In the genomic region with DNA sequence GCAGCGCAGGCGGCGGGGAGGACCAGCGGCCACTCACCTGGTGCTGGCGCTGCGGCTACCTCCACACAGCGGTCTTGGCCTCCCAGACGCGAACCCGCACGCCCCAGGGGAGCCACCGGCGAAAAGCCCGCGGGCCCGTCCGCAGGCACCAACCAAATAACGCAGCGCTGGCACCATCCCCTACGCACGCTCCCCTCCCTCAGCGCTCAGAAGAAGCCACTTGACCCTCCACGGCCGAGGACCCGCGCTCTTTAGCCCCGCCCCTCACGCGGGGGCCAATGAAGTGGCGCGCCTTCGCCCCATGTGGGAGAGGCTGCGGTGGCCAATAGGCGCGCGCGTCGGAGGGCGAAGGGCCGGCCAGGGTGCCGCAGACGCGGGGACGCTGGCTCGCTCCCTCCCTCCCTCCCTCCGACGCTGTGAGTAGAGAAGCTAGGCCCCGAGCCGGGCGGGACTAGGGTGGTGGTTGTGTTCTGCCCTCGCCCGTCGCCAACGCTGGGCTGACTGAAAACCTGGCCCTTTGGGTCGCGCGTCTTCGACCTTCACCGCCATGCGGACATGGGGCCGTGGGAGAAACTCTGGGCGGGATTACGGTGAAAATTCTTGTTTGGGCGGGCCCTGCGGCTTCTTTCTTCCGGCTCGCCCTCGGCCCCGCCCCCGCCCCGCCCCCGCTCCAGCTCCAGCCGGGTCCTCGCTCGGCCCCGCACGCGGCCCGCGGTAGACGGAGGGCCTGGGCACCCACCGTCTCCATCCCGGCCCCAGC, we compare ENCODE assay signal across 8 cellular contexts. TPM values are rescaled to one million over a fixed set of nuclear protein-coding genes. Genes with fewer than 3 reads are reported as not detected.
DNase-seq lines count a peak whose midpoint lies in the region; ATAC-seq and TF ChIP-seq lines count a peak whose summit lies in the region.

TSS of gene DMAC2L (plus strand) at position 351 of the 760 bp plus-strand sequence. CDS start 9,164 bp downstream, outside the sequence.
TSS of gene L2HGDH (minus strand) at position 256 of the 760 bp plus-strand sequence. CDS start at position 177, 79 bp downstream.

- H3K4me3 Mint-ChIP-seq in activated T-helper 2 cell treated with anti-CD3 and anti-CD28 coated beads, Interferon-gamma antibody, Interleukin-2, Interleukin-4, amounts not matched to agents 10 μg/mL and 5 μg/mL and 100 μg/mL, durations not matched to agents 14 hours and 24 hours and 36 hours (ENCODE audit: low read depth) = peak within 1 kb of the TSS; percentile 91
- peak within 1 kb of the TSS; percentile 81 for H3K4me3 Mint-ChIP-seq in nephron progenitor cell
- peak within 1 kb of the TSS; percentile 91 to 98 for H3K4me3 Mint-ChIP-seq in stimulated activated naive CD8-positive, alpha-beta T cell treated with anti-CD3 and anti-CD28 coated beads, Interleukin-15, amount 100 ng/mL, for 72 hours

- H3K9me3 ChIP-seq in RWPE2 (ENCODE audit: severe bottlenecking) = no peaks in the 10 kb centered on the region

- peaks cover 7% of the 10 kb centered on the region for H3K4me1 ChIP-seq in RWPE2 (ENCODE audit: insufficient read depth, poor library complexity, severe bottlenecking)

- peak within 1 kb of the TSS; percentile 95 for H3K4me3 ChIP-seq in LNCaP clone FGC (ENCODE audit: low read depth, low read length)
- peak within 1 kb of the TSS; percentile 65 for H3K4me3 ChIP-seq in RWPE2 (ENCODE audit: severe bottlenecking)
- peak within 1 kb of the TSS; percentile 84 for H3K4me3 ChIP-seq in fibroblast of pulmonary artery (replicated peaks; ENCODE audit: low read depth, low read length)

- peaks cover 47% of the 10 kb centered on the region for H3K4me1 Mint-ChIP-seq in activated T-helper 2 cell treated with anti-CD3 and anti-CD28 coated beads, Interferon-gamma antibody, Interleukin-2, Interleukin-4, amounts not matched to agents 10 μg/mL and 5 μg/mL and 100 μg/mL, durations not matched to agents 14 hours and 24 hours and 36 hours (ENCODE audit: low read depth)
- peaks cover 21% of the 10 kb centered on the region for H3K4me1 Mint-ChIP-seq in nephron progenitor cell
- peaks cover 50% of the 10 kb centered on the region for H3K4me1 Mint-ChIP-seq in stimulated activated naive CD8-positive, alpha-beta T cell treated with anti-CD3 and anti-CD28 coated beads, Interleukin-15, amount 100 ng/mL, for 72 hours

- H3K27me3 ChIP-seq in RWPE2 (ENCODE audit: insufficient read depth, poor library complexity, severe bottlenecking) = no peaks in the 10 kb centered on the region

- H3K27ac Mint-ChIP-seq in activated T-helper 2 cell treated with anti-CD3 and anti-CD28 coated beads, Interferon-gamma antibody, Interleukin-2, Interleukin-4, amounts not matched to agents 10 μg/mL and 5 μg/mL and 100 μg/mL, durations not matched to agents 14 hours and 24 hours and 36 hours = peak within 1 kb of the TSS; percentile 98
- H3K27ac Mint-ChIP-seq in nephron progenitor cell = peak within 1 kb of the TSS; percentile 98
- peak within 1 kb of the TSS; percentile 98 to 99 for H3K27ac Mint-ChIP-seq in stimulated activated naive CD8-positive, alpha-beta T cell treated with anti-CD3 and anti-CD28 coated beads, Interleukin-15, amount 100 ng/mL, for 72 hours

- peaks cover 35% of the 10 kb centered on the region for H3K36me3 Mint-ChIP-seq in activated T-helper 2 cell treated with anti-CD3 and anti-CD28 coated beads, Interferon-gamma antibody, Interleukin-2, Interleukin-4, amounts not matched to agents 10 μg/mL and 5 μg/mL and 100 μg/mL, durations not matched to agents 14 hours and 24 hours and 36 hours (ENCODE audit: low read depth)
- peaks cover 71% of the 10 kb centered on the region for H3K36me3 Mint-ChIP-seq in nephron progenitor cell (ENCODE audit: low read depth)

- no peaks in the 10 kb centered on the region for H3K27me3 Mint-ChIP-seq in activated T-helper 2 cell treated with anti-CD3 and anti-CD28 coated beads, Interferon-gamma antibody, Interleukin-2, Interleukin-4, amounts not matched to agents 10 μg/mL and 5 μg/mL and 100 μg/mL, durations not matched to agents 14 hours and 24 hours and 36 hours (ENCODE audit: low read depth)
- peaks cover 5% of the 10 kb centered on the region for H3K27me3 Mint-ChIP-seq in nephron progenitor cell (ENCODE audit: low read depth, poor library complexity)
- H3K27me3 Mint-ChIP-seq in stimulated activated naive CD8-positive, alpha-beta T cell treated with anti-CD3 and anti-CD28 coated beads, Interleukin-15, amount 100 ng/mL, for 72 hours = no peaks in the 10 kb centered on the region

- intact Hi-C loops in activated T-helper 2 cell treated with anti-CD3 and anti-CD28 coated beads, Interferon-gamma antibody, Interleukin-2, Interleukin-4, amounts not matched to agents 10 μg/mL and 5 μg/mL and 100 μg/mL, durations not matched to agents 14 hours and 24 hours and 36 hours (cut with micrococcal nuclease) = loop anchor here (1.0 to 10.0 kb wide), 6 partner anchors 9 to 680 kb away; partner anchors contain the start of genes KLHDC1 and VCPKMT

- peak within 1 kb of the TSS; percentile 49 for H3K27ac ChIP-seq in RWPE2 (ENCODE audit: poor library complexity, severe bottlenecking)

- peak; percentile 94 for ATAC-seq in RWPE2 (ENCODE audit: low read depth)
- ATAC-seq in stimulated activated naive CD8-positive, alpha-beta T cell treated with anti-CD3 and anti-CD28 coated beads, Interleukin-15, amount 100 ng/mL, for 72 hours = peak; percentile 95

- H3K9me3 Mint-ChIP-seq in activated T-helper 2 cell treated with anti-CD3 and anti-CD28 coated beads, Interferon-gamma antibody, Interleukin-2, Interleukin-4, amounts not matched to agents 10 μg/mL and 5 μg/mL and 100 μg/mL, durations not matched to agents 14 hours and 24 hours and 36 hours = peaks cover 14% of the 10 kb centered on the region
- peaks cover 41% of the 10 kb centered on the region for H3K9me3 Mint-ChIP-seq in nephron progenitor cell
- peaks cover 0 to 8% of the 10 kb centered on the region in 2 donors for H3K9me3 Mint-ChIP-seq in stimulated activated naive CD8-positive, alpha-beta T cell treated with anti-CD3 and anti-CD28 coated beads, Interleukin-15, amount 100 ng/mL, for 72 hours

- TF ChIP-seq CTCF in LNCaP clone FGC (IDR thresholded peaks at IDR 0.05; ENCODE audit: control insufficient read depth, extremely low read depth, insufficient read depth) = no peak; the same call in 1 of the 2 replicates
- peak; percentile 56 for TF ChIP-seq CTCF in RWPE2 (IDR thresholded peaks at IDR 0.05; ENCODE audit: poor library complexity, severe bottlenecking)
- TF ChIP-seq CTCF in fibroblast of pulmonary artery (IDR thresholded peaks at IDR 0.05; ENCODE audit: low read length, missing control alignments) = no peak
- TF ChIP-seq CTCF in nephron progenitor cell (IDR thresholded peaks at IDR 0.05) = no peak

- H3K36me3 ChIP-seq in RWPE2 (ENCODE audit: low read depth) = peaks cover 13% of the 10 kb centered on the region

- DNase-seq in EL = peak; percentile 95
- peak; percentile 91 for DNase-seq in H4 (ENCODE audit: low spot score)
- peak; percentile 86 for DNase-seq in LNCaP clone FGC (ENCODE audit: low read depth)
- peak; percentile 93 for DNase-seq in RWPE2 (ENCODE audit: low spot score)
- DNase-seq in activated T-helper 2 cell treated with anti-CD3 and anti-CD28 coated beads, Interferon-gamma antibody, Interleukin-2, Interleukin-4, amounts not matched to agents 10 μg/mL and 5 μg/mL and 100 μg/mL, durations not matched to agents 14 hours and 24 hours and 36 hours (ENCODE audit: low spot score) = peak; percentile 89
- peak; percentile 91 for DNase-seq in fibroblast of pulmonary artery (ENCODE audit: low read depth)
- peak; percentile 94 for DNase-seq in nephron progenitor cell
- DNase-seq in stimulated activated naive CD8-positive, alpha-beta T cell treated with anti-CD3 and anti-CD28 coated beads, Interleukin-15, amount 100 ng/mL, for 72 hours = peak; percentile 92 to 93

RNA-seq across cellular contexts. Expression of gene DMAC2L, which starts in this region (rescaled TPM):
- 7.7 and 8.5 TPM in 2 replicates for total RNA-seq in H4 (2014; rRNA removed; shearing (Covaris generic))
- total RNA-seq in activated T-helper 2 cell treated with anti-CD3 and anti-CD28 coated beads, Interferon-gamma antibody, Interleukin-2, Interleukin-4, amounts not matched to agents 10 μg/mL and 5 μg/mL and 100 μg/mL, durations not matched to agents 14 hours and 24 hours and 36 hours = 13.6 and 16.2 TPM in 2 replicates

RNA-seq across cellular contexts. Expression of gene L2HGDH, which starts in this region (rescaled TPM):
- 4.4 and 6.5 TPM in 2 replicates for total RNA-seq in H4 (2014; rRNA removed; shearing (Covaris generic))
- 14.1 and 14.2 TPM in 2 replicates for total RNA-seq in activated T-helper 2 cell treated with anti-CD3 and anti-CD28 coated beads, Interferon-gamma antibody, Interleukin-2, Interleukin-4, amounts not matched to agents 10 μg/mL and 5 μg/mL and 100 μg/mL, durations not matched to agents 14 hours and 24 hours and 36 hours

Comparison
In these comparisons a context has a peak if more than half of its experiments do, and no peak if none do; other contexts are left out.
1. Peak in every context shown above with its lines: DNase-seq, ATAC-seq, H3K4me3 ChIP-seq and H3K27ac ChIP-seq.